In genomic region chrX:49053223-49054072, GRCh38 we compare ENCODE assay signal across 8 cellular contexts. TPM values are rescaled to one million over a fixed set of nuclear protein-coding genes. Genes with fewer than 3 reads are reported as not detected.
DNase-seq lines count a peak whose midpoint lies in the region; ATAC-seq and TF ChIP-seq lines count a peak whose summit lies in the region.

No MANE protein-coding gene starts in this region.

- peak; percentile 54 for DNase-seq in NCI-H748 treated with DMSO at 0.1 percent for 48 hours (lab: John Stamatoyannopoulos, UW)
- DNase-seq in activated T-cell treated with anti-CD3 and anti-CD28 coated beads, Interleukin-2, amount 50 U/mL, for 48 hours: peak; percentile 66 to 77
- peak; percentile 45 to 50 for DNase-seq in fibroblast of lung (ENCODE audit: low read depth in 2 of 2)
- DNase-seq in superior temporal gyrus (ENCODE audit: extremely low spot score): peak; percentile 18
- no peak for DNase-seq in A172 (ENCODE audit: low spot score)

- H3K27me3 ChIP-seq in fibroblast of lung (ENCODE audit: control insufficient read depth, insufficient read depth, low read length) (no peaks in the 10 kb centered on the region), neural cell (ENCODE audit: insufficient read depth, low read depth, low read length) (no peaks in the 10 kb centered on the region)

- no peaks in the 10 kb centered on the region for H3K9me2 ChIP-seq in neural cell (ENCODE audit: insufficient read depth, low read length)

- peak overlapping the region; percentile 25 for H3K4me2 ChIP-seq in fibroblast of lung (ENCODE audit: extremely low read depth, insufficient read depth, low read length)
- peak overlapping the region; percentile 39 for H3K4me2 ChIP-seq in neural cell (ENCODE audit: low read length)

- peak overlapping the region in 3 of 4 experiments; percentile 31 to 61 (median 58) for H3K4me3 ChIP-seq in fibroblast of lung (replicated peaks in 1 of 4; ENCODE audit: control extremely low read depth in 1 of 4, insufficient read depth in 1 of 4, low read depth in 3 of 4, low read length in 4 of 4)
- H3K4me3 ChIP-seq in neural cell (ENCODE audit: low read length): peak overlapping the region; percentile 74

- no peak for TF ChIP-seq EP300 in neural cell (conservative IDR thresholded peaks at IDR 0.05; ENCODE audit: poor library complexity, severe bottlenecking)

- ATAC-seq in GM21825 (IDR thresholded peaks at IDR 0.05; ENCODE audit: unreplicated experiment): peak; percentile 51

- no peaks in the 10 kb centered on the region for H3K36me3 ChIP-seq in fibroblast of lung (ENCODE audit: control insufficient read depth, insufficient read depth, low read length)
- no peaks in the 10 kb centered on the region for H3K36me3 ChIP-seq in neural cell (ENCODE audit: insufficient read depth, low read length)

- H3K79me2 ChIP-seq in fibroblast of lung (ENCODE audit: control insufficient read depth, insufficient read depth, low read length) (no peaks in the 10 kb centered on the region), neural cell (replicated peaks; ENCODE audit: insufficient read depth, low read length) (no peaks in the 10 kb centered on the region)

- H3K9me3 ChIP-seq in fibroblast of lung (ENCODE audit: control insufficient read depth, insufficient read depth, low read depth, low read length) (no peaks in the 10 kb centered on the region), neural cell (ENCODE audit: low read length) (no peaks in the 10 kb centered on the region)

- TF ChIP-seq CTCF in C4-2B (conservative IDR thresholded peaks at IDR 0.05) (no peak), fibroblast of lung (conservative IDR thresholded peaks at IDR 0.05 in 1 of 2, IDR thresholded peaks at IDR 0.05 in 1 of 2; ENCODE audit: low read depth in 1 of 2, low read length in 2 of 2) (no peak), neural cell (IDR thresholded peaks at IDR 0.05; ENCODE audit: poor library complexity, severe bottlenecking) (no peak)

- no peak overlapping the region for H2AFZ ChIP-seq in fibroblast of lung (ENCODE audit: low read length)
- peak overlapping the region; percentile 33 for H2AFZ ChIP-seq in neural cell (ENCODE audit: low read depth, low read length)

- H3F3A ChIP-seq in neural cell (ENCODE audit: insufficient read depth, low read length, poor library complexity, severe bottlenecking): no peaks in the 10 kb centered on the region

- TF ChIP-seq RAD21 in neural cell (conservative IDR thresholded peaks at IDR 0.05): no peak

- H4K20me1 ChIP-seq in fibroblast of lung (ENCODE audit: control insufficient read depth, extremely low read depth, insufficient read depth, low read length) (no peaks in the 10 kb centered on the region), neural cell (ENCODE audit: insufficient read depth) (no peaks in the 10 kb centered on the region)

- H3K27ac ChIP-seq in C4-2B (peak overlapping the region; percentile 76), fibroblast of lung (ENCODE audit: insufficient read depth, low read length) (no peak overlapping the region), neural cell (ENCODE audit: low read length) (no peak overlapping the region)

- no peak overlapping the region for H3K9ac ChIP-seq in fibroblast of lung (ENCODE audit: insufficient read depth, low read length)
- H3K9ac ChIP-seq in neural cell (ENCODE audit: low read length): peak overlapping the region; percentile 72

- no peaks in the 10 kb centered on the region for H3K4me1 ChIP-seq in fibroblast of lung (ENCODE audit: control insufficient read depth, extremely low read depth, insufficient read depth, low read length)

TF ChIP-seq in neural cell, 6 proteins besides CTCF, POLR2A, EP300 and RAD21:
- no peak for TF ChIP-seq MXI1 (conservative IDR thresholded peaks at IDR 0.05; ENCODE audit: poor library complexity, severe bottlenecking)
- TF ChIP-seq POLR2AphosphoS5 (IDR thresholded peaks at IDR 0.05): peak; percentile 33
- no peak for TF ChIP-seq SMC3 (conservative IDR thresholded peaks at IDR 0.05; ENCODE audit: poor library complexity)
- no peak for TF ChIP-seq REST (IDR thresholded peaks at IDR 0.05; ENCODE audit: borderline replicate concordance)
- no peak for TF ChIP-seq TAF1 (IDR thresholded peaks at IDR 0.05; ENCODE audit: low read depth)
- no peak for TF ChIP-seq EZH2 (IDR thresholded peaks at IDR 0.05; ENCODE audit: borderline replicate concordance, insufficient read depth, low read length, poor library complexity, severe bottlenecking)

RNA-seq across cellular contexts. Expression of gene CCDC120, which starts 5.4 kb away (rescaled TPM):
- total RNA-seq in fibroblast of lung: 0.51 and 0.66 TPM in 2 replicates
- polyA plus RNA-seq in fibroblast of lung (0.52 and 0.55 TPM in 2 replicates), neural cell (2.8 and 3.1 TPM in 2 replicates)
- polyA plus RNA-seq in fibroblast of lung (2012): 0.89 and 1.2 TPM in 2 replicates
- polyA minus RNA-seq in fibroblast of lung (ENCODE audit: low replicate concordance) (2.0 and 2.2 TPM in 2 replicates), neural cell (2.9 and 4.9 TPM in 2 replicates)
- total RNA-seq in A172 (2014; rRNA removed; shearing (Covaris generic)): 0.14 TPM in 1 of 2 replicates, not detected in the other

RNA-seq across cellular contexts. Expression of gene TFE3, which starts 10.3 kb away (rescaled TPM):
- 24.7 and 36.8 TPM in 2 replicates for total RNA-seq in fibroblast of lung
- polyA plus RNA-seq in fibroblast of lung (18.9 and 22.2 TPM in 2 replicates), neural cell (8.9 and 17.9 TPM in 2 replicates)
- 59.2 and 65.5 TPM in 2 replicates for polyA plus RNA-seq in fibroblast of lung (2012)
- polyA minus RNA-seq in fibroblast of lung (ENCODE audit: low replicate concordance) (66.1 and 92.1 TPM in 2 replicates), neural cell (16.2 and 16.8 TPM in 2 replicates)
- total RNA-seq in A172 (2014; rRNA removed; shearing (Covaris generic)): 49.8 and 64.1 TPM in 2 replicates

RNA-seq across cellular contexts. Expression of gene PRAF2, which starts 20.4 kb away (rescaled TPM):
- total RNA-seq in fibroblast of lung: 6.4 and 11.9 TPM in 2 replicates
- polyA plus RNA-seq in fibroblast of lung: 33.1 and 33.5 TPM in 2 replicates
- polyA plus RNA-seq in fibroblast of lung (2012): 91.9 and 93.9 TPM in 2 replicates
- 128 and 135 TPM in 2 replicates for polyA minus RNA-seq in fibroblast of lung (ENCODE audit: low replicate concordance)
- polyA plus RNA-seq in neural cell: 7.3 and 10.8 TPM in 2 replicates
- 13.4 and 13.8 TPM in 2 replicates for polyA minus RNA-seq in neural cell
- total RNA-seq in A172 (2014; rRNA removed; shearing (Covaris generic)): 11.7 and 12.6 TPM in 2 replicates

RNA-seq across cellular contexts. Expression of gene WDR45, which starts 26.2 kb away (rescaled TPM):
- total RNA-seq in fibroblast of lung: 59.8 TPM in 2 replicates
- 69.4 and 76.4 TPM in 2 replicates for polyA plus RNA-seq in fibroblast of lung
- polyA plus RNA-seq in fibroblast of lung (2012): 63.3 and 72.8 TPM in 2 replicates
- 132 and 139 TPM in 2 replicates for polyA minus RNA-seq in fibroblast of lung (ENCODE audit: low replicate concordance)
- polyA plus RNA-seq in neural cell: 26.5 and 29.5 TPM in 2 replicates
- polyA minus RNA-seq in neural cell: 17.4 and 19.5 TPM in 2 replicates
- 47.5 and 64.6 TPM in 2 replicates for total RNA-seq in A172 (2014; rRNA removed; shearing (Covaris generic))

RNA-seq across cellular contexts. Expression of gene GRIPAP1, which starts 51.4 kb away (rescaled TPM):
- 20.5 and 26.4 TPM in 2 replicates for total RNA-seq in fibroblast of lung
- polyA plus RNA-seq in fibroblast of lung (18.5 and 18.6 TPM in 2 replicates), neural cell (134 and 138 TPM in 2 replicates)
- polyA plus RNA-seq in fibroblast of lung (2012): 17.6 and 18.1 TPM in 2 replicates
- polyA minus RNA-seq in fibroblast of lung (ENCODE audit: low replicate concordance) (11.9 and 21.7 TPM in 2 replicates), neural cell (60.4 and 62.6 TPM in 2 replicates)
- total RNA-seq in A172 (2014; rRNA removed; shearing (Covaris generic)): 15.9 and 18.3 TPM in 2 replicates
